In genomic region chr16:86224126-86224525, GRCh38 we compare ENCODE assay signal across 21 cellular contexts.
A peak's percentile ranks its signal among the peaks of the same experiment; 100 is the strongest.
DNase-seq lines count a peak whose midpoint lies in the region; ATAC-seq and TF ChIP-seq lines count a peak whose summit lies in the region.
"Had no signal": no experiment of that assay in that cellular context is flagged by ENCODE, and none has a peak within 500 bp of the region (broad histone marks: within the 10 kb centered on the region; RNA-seq: fewer than 3 reads in every experiment).

No MANE protein-coding gene starts in this region.

- ATAC-seq in GM21423 (IDR thresholded peaks at IDR 0.05; ENCODE audit: unreplicated experiment): no peak
- ATAC-seq: activated CD8-positive, alpha-beta T cell treated with anti-CD3 and anti-CD28 coated beads, Interleukin-2, amount 10 ng/mL, durations not matched to agents 7 days and 5 days; Panc1; psoas muscle had no signal

- in situ Hi-C loops in astrocyte of the cerebellum (cut with HindIII; ENCODE audit: low sequenced_read_pairs): no loop called here

- DNase-seq in AG04450 (ENCODE audit: low read depth, low spot score) (no peak), H4 (ENCODE audit: low spot score) (peak; percentile 50), astrocyte of the cerebellum (ENCODE audit: low read depth) (no peak), mesenteric fat pad (ENCODE audit: low spot score) (peak; percentile 62), foreskin fibroblast (no peak), RWPE1 (ENCODE audit: low spot score) (no peak)
- DNase-seq in activated naive CD4-positive, alpha-beta T cell treated with anti-CD3 and anti-CD28 coated beads, Interleukin-2, amount 50 U/mL, for 16 hours: no peak
- DNase-seq: activated CD8-positive, alpha-beta T cell treated with anti-CD3 and anti-CD28 coated beads, Interleukin-2, amount 10 ng/mL, durations not matched to agents 7 days and 5 days; activated naive CD4-positive, alpha-beta T cell treated with Interleukin-2 at 50 U/mL for 16 hours; activated T-cell treated with anti-CD3 and anti-CD28 coated beads, Interleukin-2, amount 50 U/mL, for 1 hour; amniotic stem cell; C1 segment of cervical spinal cord; NCI-H1092 treated with DMSO at 0.1 percent for 48 hours; NCI-H187 treated with DMSO at 0.1 percent for 48 hours; NCI-H526 treated with DMSO at 0.1 percent for 48 hours; psoas muscle; stimulated activated CD4-positive, alpha-beta T cell treated with anti-CD3 and anti-CD28 coated beads, Interleukin-1b, Interleukin-23, amount 100 ng/mL, for 48 hours; substantia nigra had no signal

- TF ChIP-seq CTCF in AG04450 (IDR thresholded peaks at IDR 0.05; ENCODE audit: low read depth, low read length) (peak; percentile 15; the same call in 1 of the 2 replicates), astrocyte of the cerebellum (IDR thresholded peaks at IDR 0.05; ENCODE audit: low read depth, low read length, missing control alignments) (peak; percentile 1), foreskin fibroblast (IDR thresholded peaks at IDR 0.05; ENCODE audit: low read depth, low read length) (no peak), RWPE1 (conservative IDR thresholded peaks at IDR 0.05; ENCODE audit: low read depth) (no peak)

- CTCF ChIA-PET in AG04450 (lab: Charles Lee): interaction anchor here (1.3 kb wide), 1 partner anchor 296 kb away, joined by 4 read pairs; no protein-coding TSS in a partner anchor
- CTCF ChIA-PET in RWPE1 (lab: Yijun Ruan, JAX): no interaction called here

- POLR2A ChIA-PET in AG04450 (lab: Yijun Ruan, JAX): interaction anchor here (2.8 to 3.4 kb wide), 2 partner anchors 28 to 286 kb away, joined by 20 to 24 read pairs; partner anchors contain the start of gene FOXF1
- POLR2A ChIA-PET in RWPE1 (lab: Yijun Ruan, JAX; ENCODE audit: low non-redundant PET): no interaction called here

- H3K27me3 ChIP-seq in AG04450 (ENCODE audit: control insufficient read depth, insufficient read depth, low read length): no peaks in the 10 kb centered on the region

- no peak overlapping the region for H3K4me3 ChIP-seq in AG04450 (ENCODE audit: low read depth, low read length)
- no peak overlapping the region for H3K4me3 ChIP-seq in astrocyte of the cerebellum (ENCODE audit: low read depth, low read length)
- no peak overlapping the region for H3K4me3 ChIP-seq in foreskin fibroblast (ENCODE audit: low read depth in 1 of 2, low read length in 2 of 2)
- H3K4me3 ChIP-seq: dorsolateral prefrontal cortex, psoas muscle had no signal

- H3K9me3 ChIP-seq in AG04450 (ENCODE audit: control insufficient read depth, insufficient read depth, low read length): no peaks in the 10 kb centered on the region; the same call in 1 of the 2 replicates
- H3K9me3 ChIP-seq: psoas muscle had no signal

- peak overlapping the region; percentile 95 for H3K27ac ChIP-seq in AG04450 (ENCODE audit: low read depth, low read length)
- no peak overlapping the region for H3K27ac ChIP-seq in RWPE1
- H3K27ac ChIP-seq: dorsolateral prefrontal cortex, psoas muscle had no signal

Comparison
In these comparisons a context has a peak if more than half of its experiments do, and no peak if none do; other contexts are left out.
1. DNase-seq: peak in H4 (single experiment) and mesenteric fat pad (single experiment); none in AG04450 (single experiment), astrocyte of the cerebellum (single experiment), foreskin fibroblast (0 of 2), activated naive CD4-positive, alpha-beta T cell treated with anti-CD3 and anti-CD28 coated beads, Interleukin-2, amount 50 U/mL, for 16 hours (single experiment) and RWPE1 (single experiment).
2. CTCF ChIP-seq: peak in AG04450 (single experiment) and astrocyte of the cerebellum (single experiment); none in foreskin fibroblast (single experiment) and RWPE1 (single experiment).